2 cellular contexts compared by ENCODE assay signal in genomic region chr5:6637590-6637989, GRCh38.
TF ChIP-seq lines count a peak whose summit lies in the region.

No MANE protein-coding gene starts in this region.

TF ChIP-seq in WTC11, 78 proteins besides CTCF, POLR2A, EP300 and RAD21:
- no peak for TF ChIP-seq NFYB (CRISPR knock-in tag; conservative IDR thresholded peaks at IDR 0.05; ENCODE audit: low read depth)
- no peak for TF ChIP-seq OVOL2 (CRISPR knock-in tag; IDR thresholded peaks at IDR 0.05; ENCODE audit: borderline replicate concordance)
- TF ChIP-seq CREB1 (CRISPR knock-in tag; IDR thresholded peaks at IDR 0.05): no peak
- TF ChIP-seq ZNF263 (CRISPR knock-in tag; IDR thresholded peaks at IDR 0.05; ENCODE audit: low read depth): no peak

TF ChIP-seq in HepG2, 621 proteins besides CTCF, POLR2A, EP300 and RAD21:
- TF ChIP-seq, protein P1, sequence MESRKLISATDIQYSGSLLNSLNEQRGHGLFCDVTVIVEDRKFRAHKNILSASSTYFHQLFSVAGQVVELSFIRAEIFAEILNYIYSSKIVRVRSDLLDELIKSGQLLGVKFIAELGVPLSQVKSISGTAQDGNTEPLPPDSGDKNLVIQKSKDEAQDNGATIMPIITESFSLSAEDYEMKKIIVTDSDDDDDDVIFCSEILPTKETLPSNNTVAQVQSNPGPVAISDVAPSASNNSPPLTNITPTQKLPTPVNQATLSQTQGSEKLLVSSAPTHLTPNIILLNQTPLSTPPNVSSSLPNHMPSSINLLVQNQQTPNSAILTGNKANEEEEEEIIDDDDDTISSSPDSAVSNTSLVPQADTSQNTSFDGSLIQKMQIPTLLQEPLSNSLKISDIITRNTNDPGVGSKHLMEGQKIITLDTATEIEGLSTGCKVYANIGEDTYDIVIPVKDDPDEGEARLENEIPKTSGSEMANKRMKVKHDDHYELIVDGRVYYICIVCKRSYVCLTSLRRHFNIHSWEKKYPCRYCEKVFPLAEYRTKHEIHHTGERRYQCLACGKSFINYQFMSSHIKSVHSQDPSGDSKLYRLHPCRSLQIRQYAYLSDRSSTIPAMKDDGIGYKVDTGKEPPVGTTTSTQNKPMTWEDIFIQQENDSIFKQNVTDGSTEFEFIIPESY (CRISPR knock-in tag; IDR thresholded peaks at IDR 0.05): no peak
- no peak for TF ChIP-seq ZNF775 (CRISPR knock-in tag; IDR thresholded peaks at IDR 0.05; ENCODE audit: borderline replicate concordance)
- no peak for TF ChIP-seq ZNF503 (CRISPR knock-in tag; IDR thresholded peaks at IDR 0.05)
- no peak for TF ChIP-seq ZBTB49 (CRISPR knock-in tag; IDR thresholded peaks at IDR 0.05; ENCODE audit: borderline replicate concordance)
- TF ChIP-seq ZSCAN22 (CRISPR knock-in tag; IDR thresholded peaks at IDR 0.05): 0 out of 2 replicates have a peak, but pooled peaks have one; percentile 45
- no peak for TF ChIP-seq ZNF383 (CRISPR knock-in tag; IDR thresholded peaks at IDR 0.05; ENCODE audit: borderline replicate concordance)
- no peak for TF ChIP-seq ZSCAN30 (CRISPR knock-in tag; IDR thresholded peaks at IDR 0.05)
